29 cellular contexts compared by ENCODE assay signal in the genomic region with DNA sequence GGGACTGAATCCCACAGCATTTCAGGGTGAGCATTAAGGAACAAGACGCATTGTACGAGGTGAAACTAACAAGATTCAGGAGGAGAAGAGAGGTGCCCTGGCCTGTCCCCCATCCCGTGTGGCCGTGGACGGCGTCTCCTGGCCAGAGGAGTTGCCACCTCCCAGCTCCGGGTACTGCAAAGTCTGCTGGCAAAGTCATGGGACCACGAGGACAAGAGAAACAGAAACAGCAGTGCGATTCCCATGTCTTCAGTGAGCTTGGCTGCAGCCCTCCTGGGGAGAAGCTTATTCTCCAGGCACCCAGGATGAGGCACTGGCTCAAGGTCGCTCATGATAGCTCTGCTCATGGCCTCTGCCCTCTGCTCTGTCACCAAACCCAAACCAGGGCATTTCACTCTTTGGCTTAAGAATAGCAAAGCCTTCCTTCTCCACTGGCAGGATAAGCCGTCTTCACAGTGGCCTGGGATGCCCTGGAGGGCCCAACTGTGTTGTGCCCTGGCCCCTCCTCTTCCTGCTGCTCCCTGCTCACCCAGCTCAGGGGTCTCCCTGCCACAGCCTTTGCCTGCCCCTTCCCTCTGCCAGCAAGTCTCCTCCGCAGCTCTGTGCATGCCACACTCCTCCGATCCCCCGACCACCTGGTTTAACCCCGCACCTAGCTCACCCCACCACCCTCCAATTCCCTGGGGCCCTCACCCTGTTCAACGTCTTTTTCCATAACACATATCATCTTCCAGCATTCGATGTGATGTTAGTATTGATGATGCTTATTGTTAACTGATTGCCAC.
DNase-seq lines count a peak whose midpoint lies in the region; ATAC-seq and TF ChIP-seq lines count a peak whose summit lies in the region.
"Had no signal": no experiment of that assay in that cellular context is flagged by ENCODE, and none has a peak within 500 bp of the region (broad histone marks: within the 10 kb centered on the region; RNA-seq: fewer than 3 reads in every experiment).

No MANE protein-coding gene starts in this region.

- peak overlapping the region; percentile 95 for H3K4ac ChIP-seq in IMR-90 (ENCODE audit: low read depth, low read length)

- no peaks in the 10 kb centered on the region for H3K9me3 ChIP-seq in IMR-90 (ENCODE audit: control insufficient read depth, insufficient read depth, low read length)
- no peaks in the 10 kb centered on the region for H3K9me3 ChIP-seq in fibroblast of lung (ENCODE audit: control insufficient read depth, insufficient read depth, low read depth, low read length)
- H3K9me3 ChIP-seq: body of pancreas, neutrophil, sigmoid colon, SJCRH30, suprapubic skin, upper lobe of left lung had no signal

- ATAC-seq in activated CD8-positive, alpha-beta memory T cell treated with anti-CD3 and anti-CD28 coated beads, Interleukin-2, amount 10 ng/mL, durations not matched to agents 7 days and 5 days, result no peak
- ATAC-seq in IMR-90 (ENCODE audit: low read depth), result no peak
- ATAC-seq: body of pancreas, left lobe of liver had no signal

- peaks cover 0 to 3% of the 10 kb centered on the region in 2 experiments; a peak in 1 of 4 replicates for H3K79me1 ChIP-seq in IMR-90 (ENCODE audit: low read depth in 1 of 2, low read length in 2 of 2)

- TF ChIP-seq CTCF in IMR-90 (conservative IDR thresholded peaks at IDR 0.05; ENCODE audit: low read depth, low read length) (no peak), fibroblast of lung (conservative IDR thresholded peaks at IDR 0.05 in 1 of 2, IDR thresholded peaks at IDR 0.05 in 1 of 2; ENCODE audit: low read depth in 1 of 2, low read length in 2 of 2) (no peak)

- peak overlapping the region; percentile 46 to 53; a peak in 3 of 4 replicates for H4K8ac ChIP-seq in IMR-90 (ENCODE audit: low read depth in 2 of 2, low read length in 2 of 2)

- no peak overlapping the region for H3K56ac ChIP-seq in IMR-90 (ENCODE audit: extremely low read depth, insufficient read depth, low read length)

- H3K9me3 Mint-ChIP-seq in activated CD8-positive, alpha-beta memory T cell treated with anti-CD3 and anti-CD28 coated beads, Interleukin-2, amount 10 ng/mL, durations not matched to agents 7 days and 5 days (ENCODE audit: low read depth), result no peaks in the 10 kb centered on the region
- H3K9me3 Mint-ChIP-seq: activated B cell treated with CpG ODN at 0.5 μM for 24 hours; CD4-positive, CD25-positive, alpha-beta regulatory T cell; IgD-negative memory B cell had no signal

- no peaks in the 10 kb centered on the region for H3K79me2 ChIP-seq in fibroblast of lung (ENCODE audit: control insufficient read depth, insufficient read depth, low read length)

- H3K14ac ChIP-seq in IMR-90 (replicated peaks; ENCODE audit: low read depth, low read length), result peak overlapping the region; percentile 85

- peak; percentile 32 for DNase-seq in activated CD8-positive, alpha-beta memory T cell treated with anti-CD3 and anti-CD28 coated beads for 24 hours
- no peak for DNase-seq in activated CD8-positive, alpha-beta memory T cell treated with anti-CD3 and anti-CD28 coated beads, Interleukin-2, amount 10 ng/mL, durations not matched to agents 7 days and 5 days
- DNase-seq in IMR-90, result no peak
- no peak for DNase-seq in fibroblast of lung (ENCODE audit: low read depth in 2 of 2)
- peak; percentile 47 for DNase-seq in posterior vena cava (ENCODE audit: low spot score)
- no peak for DNase-seq in NCI-H2227 treated with DMSO at 0.1 percent for 48 hours (lab: John Stamatoyannopoulos, UW)
- no peak for DNase-seq in NCI-H1417 treated with DMSO at 0.1 percent for 48 hours (lab: John Stamatoyannopoulos, UW)
- DNase-seq in NCI-H446 (lab: John Stamatoyannopoulos, UW), result no peak
- DNase-seq: activated B cell treated with CpG ODN at 0.5 μM for 24 hours; activated naive CD4-positive, alpha-beta T cell treated with Interleukin-2 at 50 U/mL for 16 hours; activated T-cell treated with anti-CD3 and anti-CD28 coated beads, Interleukin-2, amount 50 U/mL, for 48 hours; Calu3; CD4-positive, CD25-positive, alpha-beta regulatory T cell; DMS79; hypothalamus; NCI-H2107; NCI-H82; sigmoid colon; SJCRH30; stimulated activated CD4-positive, alpha-beta T cell treated with anti-CD3 and anti-CD28 coated beads, Interleukin-4, amount 100 ng/mL, for 4 hours; T-helper 9 cell; upper lobe of left lung had no signal

- H3K9me1 ChIP-seq in IMR-90 (ENCODE audit: insufficient read depth, low read length), result peaks cover 47% of the 10 kb centered on the region

- intact Hi-C loops in IMR-90 (cut with micrococcal nuclease), result no loop called here
- intact Hi-C loops in posterior vena cava (cut with DNase I), result loop anchor here (10.0 kb wide), 2 partner anchors 145 to 215 kb away; a partner anchor contains a TSS

- dilution Hi-C loops in IMR-90 (cut with HindIII; ENCODE audit: low sequenced_read_pairs, unreplicated experiment), result no loop called here

- CTCF ChIA-PET in activated CD8-positive, alpha-beta memory T cell treated with anti-CD3 and anti-CD28 coated beads, Interleukin-2, amount 10 ng/mL, durations not matched to agents 7 days and 5 days (lab: Charles Lee), result no interaction called here
- CTCF ChIA-PET in IMR-90 (lab: Yijun Ruan, JAX), result interaction anchor here (0.8 to 1.4 kb wide), 3 partner anchors 27 to 170 kb away, joined by 3 to 5 read pairs (median 3); no protein-coding TSS in a partner anchor

- H4K91ac ChIP-seq in IMR-90 (ENCODE audit: insufficient read depth, low read depth, low read length), result peak overlapping the region; percentile 93

- no peak overlapping the region for H3K27ac Mint-ChIP-seq in activated CD8-positive, alpha-beta memory T cell treated with anti-CD3 and anti-CD28 coated beads, Interleukin-2, amount 10 ng/mL, durations not matched to agents 7 days and 5 days
- H3K27ac Mint-ChIP-seq: activated B cell treated with CpG ODN at 0.5 μM for 24 hours; CD4-positive, CD25-positive, alpha-beta regulatory T cell; IgD-negative memory B cell; progenitor cell of endocrine pancreas had no signal

- H3K27me3 ChIP-seq in IMR-90 (ENCODE audit: control insufficient read depth, insufficient read depth, low read length), result no peaks in the 10 kb centered on the region
- no peaks in the 10 kb centered on the region for H3K27me3 ChIP-seq in fibroblast of lung (ENCODE audit: control insufficient read depth, insufficient read depth, low read length)
- H3K27me3 ChIP-seq: body of pancreas, sigmoid colon, SJCRH30, suprapubic skin, upper lobe of left lung had no signal

- H2AFZ ChIP-seq in IMR-90 (replicated peaks; ENCODE audit: low read length, poor library complexity), result peak overlapping the region; percentile 59
- no peak overlapping the region for H2AFZ ChIP-seq in fibroblast of lung (ENCODE audit: low read length)

- H3K36me3 ChIP-seq in IMR-90 (ENCODE audit: control insufficient read depth, insufficient read depth, low read length) (no peaks in the 10 kb centered on the region), fibroblast of lung (ENCODE audit: control insufficient read depth, insufficient read depth, low read length) (no peaks in the 10 kb centered on the region)
- H3K36me3 ChIP-seq: neutrophil, sigmoid colon, SJCRH30, suprapubic skin, upper lobe of left lung had no signal

- peak overlapping the region; percentile 87; the same call in 1 of the 2 replicates for H3K23ac ChIP-seq in IMR-90 (ENCODE audit: low read depth, low read length)

- H4K20me1 ChIP-seq in IMR-90 (ENCODE audit: insufficient read depth, low read length) (no peaks in the 10 kb centered on the region; the same call in 1 of the 2 replicates), fibroblast of lung (ENCODE audit: control insufficient read depth, extremely low read depth, insufficient read depth, low read length) (no peaks in the 10 kb centered on the region)

- peak overlapping the region; percentile 50 for H3K18ac ChIP-seq in IMR-90 (ENCODE audit: low read depth, low read length)

- H3K36me3 Mint-ChIP-seq in activated CD8-positive, alpha-beta memory T cell treated with anti-CD3 and anti-CD28 coated beads, Interleukin-2, amount 10 ng/mL, durations not matched to agents 7 days and 5 days, result no peaks in the 10 kb centered on the region
- H3K36me3 Mint-ChIP-seq: CD4-positive, CD25-positive, alpha-beta regulatory T cell; IgD-negative memory B cell had no signal

- WGBS in IMR-90 (ENCODE audit: extremely low coverage in 2 of 2, insufficient read length in 1 of 2), 2 experiments, result 92% methylated on average over 10 of the region's 17 CpGs; no CpG with 5 or more reads in 1 of the 2 experiments

- H2BK120ac ChIP-seq in IMR-90 (ENCODE audit: low read depth, low read length), result peak overlapping the region; percentile 96

- H3K4me1 Mint-ChIP-seq in activated CD8-positive, alpha-beta memory T cell treated with anti-CD3 and anti-CD28 coated beads, Interleukin-2, amount 10 ng/mL, durations not matched to agents 7 days and 5 days, result no peaks in the 10 kb centered on the region
- H3K4me1 Mint-ChIP-seq: activated B cell treated with CpG ODN at 0.5 μM for 24 hours; CD4-positive, CD25-positive, alpha-beta regulatory T cell; IgD-negative memory B cell had no signal

- H3K9ac ChIP-seq in IMR-90 (ENCODE audit: low read depth, low read length) (no peak overlapping the region), fibroblast of lung (ENCODE audit: insufficient read depth, low read length) (no peak overlapping the region)

- no peaks in the 10 kb centered on the region for H3K27me3 Mint-ChIP-seq in activated CD8-positive, alpha-beta memory T cell treated with anti-CD3 and anti-CD28 coated beads, Interleukin-2, amount 10 ng/mL, durations not matched to agents 7 days and 5 days
- H3K27me3 Mint-ChIP-seq: activated B cell treated with CpG ODN at 0.5 μM for 24 hours; CD4-positive, CD25-positive, alpha-beta regulatory T cell had no signal

- peak overlapping the region; percentile 86; the same call in 2 of the 3 replicates for H2BK15ac ChIP-seq in IMR-90 (ENCODE audit: low read depth, low read length)

- no peak overlapping the region for H3K4me3 Mint-ChIP-seq in activated CD8-positive, alpha-beta memory T cell treated with anti-CD3 and anti-CD28 coated beads, Interleukin-2, amount 10 ng/mL, durations not matched to agents 7 days and 5 days
- H3K4me3 Mint-ChIP-seq: activated B cell treated with CpG ODN at 0.5 μM for 24 hours; CD4-positive, CD25-positive, alpha-beta regulatory T cell; IgD-negative memory B cell had no signal

- no peak overlapping the region for H3K4me2 ChIP-seq in IMR-90 (ENCODE audit: low read depth, low read length)
- peak overlapping the region; percentile 13 for H3K4me2 ChIP-seq in fibroblast of lung (ENCODE audit: extremely low read depth, insufficient read depth, low read length)

- peak overlapping the region; percentile 94 for H2BK20ac ChIP-seq in IMR-90 (ENCODE audit: low read depth, low read length)

- POLR2A ChIA-PET in IMR-90 (lab: Charles Lee; ENCODE audit: unreplicated experiment), result no interaction called here

- in situ Hi-C loops in IMR-90 (cut with MboI; ENCODE audit: low sequenced_read_pairs), result loop anchor here (25.0 kb wide), 1 partner anchor 163 kb away; no protein-coding TSS in a partner anchor

- no peak overlapping the region for H2BK5ac ChIP-seq in IMR-90 (ENCODE audit: low read depth, low read length, poor library complexity, severe bottlenecking)

- no peak for TF ChIP-seq POLR2A in IMR-90 (IDR thresholded peaks at IDR 0.05; ENCODE audit: low read depth, low read length)

- no peak for TF ChIP-seq RAD21 in IMR-90 (IDR thresholded peaks at IDR 0.05; ENCODE audit: low read length)

- BruUV-seq in IMR-90 (replicated peaks; lab: Mats Ljungman, UMichigan), result no TSS peak

- peaks cover 20% of the 10 kb centered on the region for H3K4me1 ChIP-seq in IMR-90 (ENCODE audit: control insufficient read depth, insufficient read depth, low read length)
- peaks cover 22% of the 10 kb centered on the region for H3K4me1 ChIP-seq in fibroblast of lung (ENCODE audit: control insufficient read depth, extremely low read depth, insufficient read depth, low read length)
- H3K4me1 ChIP-seq: body of pancreas had no signal

- peak overlapping the region; percentile 95 for H2AK5ac ChIP-seq in IMR-90 (ENCODE audit: low read depth, low read length)

- H4K5ac ChIP-seq in IMR-90 (ENCODE audit: low read depth, low read length), result peak overlapping the region; percentile 33

- H3K27ac ChIP-seq in IMR-90 (ENCODE audit: insufficient read depth, low read length) (no peak overlapping the region), fibroblast of lung (ENCODE audit: insufficient read depth, low read length) (peak overlapping the region; percentile 53)
- H3K27ac ChIP-seq: 22Rv1, body of pancreas, neutrophil, sigmoid colon, SJCRH30, suprapubic skin had no signal

- H3K4me3 ChIP-seq in IMR-90 (ENCODE audit: insufficient read depth, low read depth, low read length), result no peak overlapping the region
- no peak overlapping the region for H3K4me3 ChIP-seq in fibroblast of lung (replicated peaks in 1 of 4; ENCODE audit: control extremely low read depth in 1 of 4, insufficient read depth in 1 of 4, low read depth in 3 of 4, low read length in 4 of 4)
- H3K4me3 ChIP-seq: body of pancreas, sigmoid colon, SJCRH30, suprapubic skin, upper lobe of left lung had no signal

- peak overlapping the region; percentile 56 for H2AK9ac ChIP-seq in IMR-90 (replicated peaks; ENCODE audit: low read depth, low read length, poor library complexity)

Comparison
In these comparisons a context has a peak if more than half of its experiments do, and no peak if none do; other contexts are left out.
1. DNase-seq: peak in activated CD8-positive, alpha-beta memory T cell treated with anti-CD3 and anti-CD28 coated beads for 24 hours (single experiment) and posterior vena cava (single experiment); none in activated CD8-positive, alpha-beta memory T cell treated with anti-CD3 and anti-CD28 coated beads, Interleukin-2, amount 10 ng/mL, durations not matched to agents 7 days and 5 days (single experiment), IMR-90 (single experiment), fibroblast of lung (0 of 2), NCI-H2227 treated with DMSO at 0.1 percent for 48 hours (single experiment), NCI-H1417 treated with DMSO at 0.1 percent for 48 hours (single experiment) and NCI-H446 (0 of 2).